10 cellular contexts compared by ENCODE assay signal in genomic region chr10:114151486-114151885, GRCh38. TPM values are rescaled to one million over a fixed set of nuclear protein-coding genes. Genes with fewer than 3 reads are reported as not detected.
DNase-seq lines count a peak whose midpoint lies in the region; ATAC-seq and TF ChIP-seq lines count a peak whose summit lies in the region.
"Had no signal": no experiment of that assay in that cellular context is flagged by ENCODE, and none has a peak within 500 bp of the region (broad histone marks: within the 10 kb centered on the region; RNA-seq: fewer than 3 reads in every experiment).

No MANE protein-coding gene starts in this region.

- no peaks in the 10 kb centered on the region for H3K9me2 ChIP-seq in PC-9 (ENCODE audit: insufficient read depth)

- H3F3A ChIP-seq in PC-9 (ENCODE audit: insufficient read depth, low read depth): peaks cover 8% of the 10 kb centered on the region; the same call in 1 of the 2 replicates

- H3K4me3 ChIP-seq in PC-9: no peak overlapping the region
- no peak overlapping the region for H3K4me3 ChIP-seq in retinal pigment epithelial cell (ENCODE audit: low read length)
- no peak overlapping the region for H3K4me3 ChIP-seq in mesendoderm (ENCODE audit: low read length)

- no peaks in the 10 kb centered on the region for H3K9me3 ChIP-seq in PC-9 (ENCODE audit: insufficient read depth, low read depth)

- no peak overlapping the region for H3K18ac ChIP-seq in mesendoderm (ENCODE audit: low read length)

- DNase-seq in GM04504 (ENCODE audit: low read depth) (peak; percentile 47), PC-9 (peak; percentile 16 to 73), retinal pigment epithelial cell (ENCODE audit: low read depth) (peak; percentile 53), mesendoderm (no peak)
- no peak for DNase-seq in naive thymus-derived CD8-positive, alpha-beta T cell
- DNase-seq: activated CD4-positive, alpha-beta T cell treated with anti-CD3 and anti-CD28 coated beads, Interleukin-2, amount 10 ng/mL, durations not matched to agents 7 days and 5 days; NCI-H2107 had no signal

- no peak overlapping the region for H3K4ac ChIP-seq in mesendoderm (ENCODE audit: low read depth, low read length)

- no CpG with 5 or more reads among the region's 2 CpGs for WGBS in mesendoderm (ENCODE audit: extremely low coverage, insufficient coverage, low lambda C conversion rate)

- H3K79me1 ChIP-seq in mesendoderm (ENCODE audit: low read length): no peaks in the 10 kb centered on the region

- no peak overlapping the region for H3K23ac ChIP-seq in mesendoderm (ENCODE audit: low read length)

- TF ChIP-seq CTCF in PC-9 (conservative IDR thresholded peaks at IDR 0.05) (no peak), retinal pigment epithelial cell (conservative IDR thresholded peaks at IDR 0.05; ENCODE audit: low read depth, low read length) (no peak)

- H2BK5ac ChIP-seq in mesendoderm (ENCODE audit: low read length): no peak overlapping the region

- no peak overlapping the region for H2BK120ac ChIP-seq in mesendoderm (ENCODE audit: low read depth, low read length)

- H3K27ac ChIP-seq in PC-9 (peak overlapping the region; percentile 54; the same call in 1 of the 2 replicates), mesendoderm (ENCODE audit: low read depth, low read length) (no peak overlapping the region)

- H2AK5ac ChIP-seq in mesendoderm (ENCODE audit: low read length): no peak overlapping the region

- peaks cover 7 to 87% (median 41%) of the 10 kb centered on the region in 3 donors for H3K36me3 Mint-ChIP-seq in naive thymus-derived CD8-positive, alpha-beta T cell

- H3K4me3 Mint-ChIP-seq in naive thymus-derived CD8-positive, alpha-beta T cell: no peak overlapping the region
- H3K4me3 Mint-ChIP-seq: activated CD4-positive, alpha-beta T cell treated with anti-CD3 and anti-CD28 coated beads, Interleukin-2, amount 10 ng/mL, durations not matched to agents 7 days and 5 days; stimulated activated naive CD8-positive, alpha-beta T cell treated with anti-CD3 and anti-CD28 coated beads, Interleukin-15, Interleukin-2, amounts not matched to agents 100 ng/mL and 50 ng/mL, for 24 hours had no signal

- CTCF ChIA-PET in PC-9 (lab: Charles Lee): no interaction called here

- H3K9ac ChIP-seq in mesendoderm (ENCODE audit: low read length): no peak overlapping the region

- no peaks in the 10 kb centered on the region for H3K27me3 Mint-ChIP-seq in naive thymus-derived CD8-positive, alpha-beta T cell
- H3K27me3 Mint-ChIP-seq: activated CD4-positive, alpha-beta T cell treated with anti-CD3 and anti-CD28 coated beads, Interleukin-2, amount 10 ng/mL, durations not matched to agents 7 days and 5 days; stimulated activated naive CD8-positive, alpha-beta T cell treated with anti-CD3 and anti-CD28 coated beads, Interleukin-15, Interleukin-2, amounts not matched to agents 100 ng/mL and 50 ng/mL, for 24 hours had no signal

- H4K20me1 ChIP-seq in PC-9 (ENCODE audit: insufficient read depth): no peaks in the 10 kb centered on the region

- BruUV-seq in PC-9 (replicated peaks; lab: Mats Ljungman, UMichigan): no TSS peak

- H3K4me2 ChIP-seq in PC-9: peak overlapping the region; percentile 34; the same call in 1 of the 2 replicates
- no peak overlapping the region for H3K4me2 ChIP-seq in mesendoderm (ENCODE audit: low read length)

- peaks cover 4 to 12% (median 8%) of the 10 kb centered on the region in 4 donors for H3K4me1 Mint-ChIP-seq in naive thymus-derived CD8-positive, alpha-beta T cell
- H3K4me1 Mint-ChIP-seq: activated CD4-positive, alpha-beta T cell treated with anti-CD3 and anti-CD28 coated beads, Interleukin-2, amount 10 ng/mL, durations not matched to agents 7 days and 5 days had no signal

- H2AFZ ChIP-seq in PC-9: no peak overlapping the region

- peak; percentile 97 for ATAC-seq in esophagus mucosa
- no peak for ATAC-seq in naive thymus-derived CD8-positive, alpha-beta T cell
- no peak for ATAC-seq in GM21786 (IDR thresholded peaks at IDR 0.05; ENCODE audit: unreplicated experiment)

- H3K36me3 ChIP-seq in PC-9 (ENCODE audit: low read depth) (peaks cover 6% of the 10 kb centered on the region), mesendoderm (ENCODE audit: control insufficient read depth, insufficient read depth, low read length) (no peaks in the 10 kb centered on the region)

- no peak overlapping the region for H4K5ac ChIP-seq in mesendoderm (ENCODE audit: low read length)

- no peak overlapping the region for H3K56ac ChIP-seq in mesendoderm (ENCODE audit: low read length)

- no peak overlapping the region for H4K8ac ChIP-seq in mesendoderm (ENCODE audit: low read depth, low read length)

- H3K27me3 ChIP-seq in PC-9 (ENCODE audit: insufficient read depth, low read depth) (no peaks in the 10 kb centered on the region), mesendoderm (ENCODE audit: insufficient read depth, low read length, poor library complexity) (no peaks in the 10 kb centered on the region)

- intact Hi-C loops in PC-9 (cut with micrococcal nuclease; ENCODE audit: unreplicated experiment): no loop called here

- no peaks in the 10 kb centered on the region for H3K79me2 ChIP-seq in PC-9 (ENCODE audit: low read depth)
- no peaks in the 10 kb centered on the region for H3K79me2 ChIP-seq in mesendoderm (ENCODE audit: control insufficient read depth, insufficient read depth, low read length)

- peaks cover 10% of the 10 kb centered on the region for H3K4me1 ChIP-seq in PC-9 (replicated peaks; ENCODE audit: insufficient read depth)
- no peaks in the 10 kb centered on the region for H3K4me1 ChIP-seq in mesendoderm (ENCODE audit: control insufficient read depth, low read depth, low read length)

- no peaks in the 10 kb centered on the region for H3K9me3 Mint-ChIP-seq in naive thymus-derived CD8-positive, alpha-beta T cell
- H3K9me3 Mint-ChIP-seq: activated CD4-positive, alpha-beta T cell treated with anti-CD3 and anti-CD28 coated beads, Interleukin-2, amount 10 ng/mL, durations not matched to agents 7 days and 5 days; stimulated activated naive CD8-positive, alpha-beta T cell treated with anti-CD3 and anti-CD28 coated beads, Interleukin-15, Interleukin-2, amounts not matched to agents 100 ng/mL and 50 ng/mL, for 24 hours had no signal

- POLR2A ChIA-PET in PC-9 (lab: Charles Lee; ENCODE audit: unreplicated experiment): no interaction called here
- POLR2A ChIA-PET in naive thymus-derived CD8-positive, alpha-beta T cell (lab: Charles Lee): no interaction called here

- H2BK15ac ChIP-seq in mesendoderm (replicated peaks; ENCODE audit: low read depth): no peak overlapping the region

- H3K27ac Mint-ChIP-seq in naive thymus-derived CD8-positive, alpha-beta T cell: no peak overlapping the region
- H3K27ac Mint-ChIP-seq: activated CD4-positive, alpha-beta T cell treated with anti-CD3 and anti-CD28 coated beads, Interleukin-2, amount 10 ng/mL, durations not matched to agents 7 days and 5 days; stimulated activated naive CD8-positive, alpha-beta T cell treated with anti-CD3 and anti-CD28 coated beads, Interleukin-15, Interleukin-2, amounts not matched to agents 100 ng/mL and 50 ng/mL, for 24 hours had no signal

RNA-seq across cellular contexts. Expression of gene CCDC186, which starts 22.5 kb away (rescaled TPM):
- 14.3 and 15.6 TPM in 2 replicates for total RNA-seq in PC-9 (2021)
- 19.7 TPM for total RNA-seq in esophagus mucosa
- total RNA-seq in naive thymus-derived CD8-positive, alpha-beta T cell: 10 to 100 TPM; 38.2 to 42.4 TPM
- 10 to 100 TPM; 18.4 to 19.3 (median 18.5) TPM for polyA plus RNA-seq in naive thymus-derived CD8-positive, alpha-beta T cell
- 13.7 TPM for polyA plus RNA-seq in mesendoderm (2013, experiment 1 of 2)
- 13.4 TPM for polyA plus RNA-seq in mesendoderm (2013, experiment 2 of 2)

RNA-seq across cellular contexts. Expression of gene TDRD1, which starts 27.7 kb away (rescaled TPM):
- total RNA-seq in PC-9 (2021) (not detected in 2 replicates), esophagus mucosa (not detected)
- under 1 TPM; 0.11 to 0.18 TPM for total RNA-seq in naive thymus-derived CD8-positive, alpha-beta T cell
- polyA plus RNA-seq in naive thymus-derived CD8-positive, alpha-beta T cell: under 1 TPM in 2 of 3 donors, not detected in 1; 0.17 to 0.50 TPM
- 0.60 TPM for polyA plus RNA-seq in mesendoderm (2013, experiment 1 of 2)
- 0.63 TPM for polyA plus RNA-seq in mesendoderm (2013, experiment 2 of 2)

Comparison
In these comparisons a context has a peak if more than half of its experiments do, and no peak if none do; other contexts are left out.
1. DNase-seq: peak in GM04504 (single experiment), PC-9 (2 of 2) and retinal pigment epithelial cell (single experiment); none in naive thymus-derived CD8-positive, alpha-beta T cell (0 of 10) and mesendoderm (single experiment).